Comparison of ENCODE assay signal across 23 cellular contexts in genomic region chr17:21379080-21379711, GRCh38. TPM values are rescaled to one million over a fixed set of nuclear protein-coding genes. Genes with fewer than 3 reads are reported as not detected.
A peak's percentile ranks its signal among the peaks of the same experiment; 100 is the strongest.
DNase-seq lines count a peak whose midpoint lies in the region; ATAC-seq and TF ChIP-seq lines count a peak whose summit lies in the region.
"Had no signal": no experiment of that assay in that cellular context is flagged by ENCODE, and none has a peak within 500 bp of the region (broad histone marks: within the 10 kb centered on the region; RNA-seq: fewer than 3 reads in every experiment).

No MANE protein-coding gene starts in this region.

- no peak for TF ChIP-seq CTCF in suprapubic skin (IDR thresholded peaks at IDR 0.05)

- intact Hi-C loops in Right ventricle myocardium inferior (cut with DNase I), result no loop called here
- intact Hi-C loops in activated T-helper 2 cell treated with anti-CD3 and anti-CD28 coated beads, Interferon-gamma antibody, Interleukin-2, Interleukin-4, amounts not matched to agents 10 μg/mL and 5 μg/mL and 100 μg/mL, durations not matched to agents 14 hours and 24 hours and 36 hours (cut with micrococcal nuclease), result no loop called here

- peaks cover 44% of the 10 kb centered on the region for H3K27me3 ChIP-seq in suprapubic skin

- no peak overlapping the region for H3K27ac ChIP-seq in suprapubic skin
- H3K27ac ChIP-seq: epithelial cell of prostate, HL-60, tibial artery had no signal

- in situ Hi-C loops in G401 (cut with HindIII; ENCODE audit: low sequenced_read_pairs), result no loop called here

- H3K4me3 Mint-ChIP-seq in activated T-helper 2 cell treated with anti-CD3 and anti-CD28 coated beads, Interferon-gamma antibody, Interleukin-2, Interleukin-4, amounts not matched to agents 10 μg/mL and 5 μg/mL and 100 μg/mL, durations not matched to agents 14 hours and 24 hours and 36 hours (ENCODE audit: low read depth), result no peak overlapping the region
- H3K4me3 Mint-ChIP-seq: activated CD8-positive, alpha-beta T cell treated with anti-CD3 and anti-CD28 coated beads for 36 hours; CD8-positive, alpha-beta memory T cell; memory B cell; stimulated activated memory B cell treated with anti-CD40 and anti-IgM and Interleukin-4, amounts not matched to agents 10 μg/mL and 1 μg/mL and 100 μg/mL, for 72 hours had no signal

- no peak for TF ChIP-seq EP300 in suprapubic skin (IDR thresholded peaks at IDR 0.05)

- no peaks in the 10 kb centered on the region for H3K4me1 Mint-ChIP-seq in activated T-helper 2 cell treated with anti-CD3 and anti-CD28 coated beads, Interferon-gamma antibody, Interleukin-2, Interleukin-4, amounts not matched to agents 10 μg/mL and 5 μg/mL and 100 μg/mL, durations not matched to agents 14 hours and 24 hours and 36 hours (ENCODE audit: low read depth)
- H3K4me1 Mint-ChIP-seq: memory B cell had no signal

- no peak overlapping the region for H3K4me3 ChIP-seq in suprapubic skin
- H3K4me3 ChIP-seq: tibial artery had no signal

- peak; percentile 47 for ATAC-seq in Right ventricle myocardium inferior
- ATAC-seq in GM21423 (IDR thresholded peaks at IDR 0.05; ENCODE audit: unreplicated experiment), result no peak
- ATAC-seq: activated CD4-positive, CD25-positive, alpha-beta regulatory T cell treated with anti-CD3 and anti-CD28 coated beads, Interleukin-2, amount 50 U/mL, for 24 hours; activated CD8-positive, alpha-beta T cell treated with anti-CD3 and anti-CD28 coated beads for 36 hours; naive thymus-derived CD4-positive, alpha-beta T cell; stimulated activated memory B cell treated with anti-CD40 and anti-IgM and Interleukin-4, amounts not matched to agents 10 μg/mL and 1 μg/mL and 100 μg/mL, for 72 hours had no signal

- H3K9me3 ChIP-seq in suprapubic skin, result no peaks in the 10 kb centered on the region
- H3K9me3 ChIP-seq: tibial artery had no signal

- no peaks in the 10 kb centered on the region for H3K36me3 Mint-ChIP-seq in activated T-helper 2 cell treated with anti-CD3 and anti-CD28 coated beads, Interferon-gamma antibody, Interleukin-2, Interleukin-4, amounts not matched to agents 10 μg/mL and 5 μg/mL and 100 μg/mL, durations not matched to agents 14 hours and 24 hours and 36 hours (ENCODE audit: low read depth)
- H3K36me3 Mint-ChIP-seq: CD8-positive, alpha-beta memory T cell; memory B cell; naive thymus-derived CD4-positive, alpha-beta T cell; stimulated activated memory B cell treated with anti-CD40 and anti-IgM and Interleukin-4, amounts not matched to agents 10 μg/mL and 1 μg/mL and 100 μg/mL, for 72 hours had no signal

- DNase-seq in G401 (ENCODE audit: low spot score) (peak; percentile 96), NCI-H510A (lab: John Stamatoyannopoulos, UW) (peak; percentile 76), Right ventricle myocardium inferior (ENCODE audit: missing footprints) (no peak), myocyte (ENCODE audit: low read depth) (peak; percentile 86), DMS53 treated with DMSO at 0.1 percent for 48 hours (lab: John Stamatoyannopoulos, UW; ENCODE audit: unreplicated experiment) (no peak), suprapubic skin (ENCODE audit: low spot score in 2 of 2) (no peak)
- DNase-seq in activated T-helper 2 cell treated with anti-CD3 and anti-CD28 coated beads, Interferon-gamma antibody, Interleukin-2, Interleukin-4, amounts not matched to agents 10 μg/mL and 5 μg/mL and 100 μg/mL, durations not matched to agents 14 hours and 24 hours and 36 hours (ENCODE audit: low spot score), result no peak
- DNase-seq: activated CD8-positive, alpha-beta T cell treated with anti-CD3 and anti-CD28 coated beads for 36 hours; activated naive CD4-positive, alpha-beta T cell treated with Interleukin-2 at 50 U/mL for 16 hours; activated T-cell treated with anti-CD3 and anti-CD28 coated beads, Interleukin-2, amount 50 U/mL, for 1 hour; amniotic stem cell; CD8-positive, alpha-beta memory T cell; foreskin fibroblast; naive thymus-derived CD4-positive, alpha-beta T cell; NCI-H345; tibial artery had no signal

- TF ChIP-seq POLR2A in suprapubic skin (IDR thresholded peaks at IDR 0.05), result no peak

- WGBS in suprapubic skin, result 58% methylated on average over 10 of the region's 17 CpGs

- H3K4me1 ChIP-seq in suprapubic skin, result peaks cover 31% of the 10 kb centered on the region

- no peaks in the 10 kb centered on the region for H3K9me3 Mint-ChIP-seq in activated T-helper 2 cell treated with anti-CD3 and anti-CD28 coated beads, Interferon-gamma antibody, Interleukin-2, Interleukin-4, amounts not matched to agents 10 μg/mL and 5 μg/mL and 100 μg/mL, durations not matched to agents 14 hours and 24 hours and 36 hours
- H3K9me3 Mint-ChIP-seq: activated CD8-positive, alpha-beta T cell treated with anti-CD3 and anti-CD28 coated beads for 36 hours; CD8-positive, alpha-beta memory T cell; H9; naive thymus-derived CD4-positive, alpha-beta T cell; stimulated activated memory B cell treated with anti-CD40 and anti-IgM and Interleukin-4, amounts not matched to agents 10 μg/mL and 1 μg/mL and 100 μg/mL, for 72 hours had no signal

- no peak overlapping the region for H3K27ac Mint-ChIP-seq in activated T-helper 2 cell treated with anti-CD3 and anti-CD28 coated beads, Interferon-gamma antibody, Interleukin-2, Interleukin-4, amounts not matched to agents 10 μg/mL and 5 μg/mL and 100 μg/mL, durations not matched to agents 14 hours and 24 hours and 36 hours
- H3K27ac Mint-ChIP-seq: activated CD8-positive, alpha-beta T cell treated with anti-CD3 and anti-CD28 coated beads for 36 hours; H9; memory B cell; naive thymus-derived CD4-positive, alpha-beta T cell; stimulated activated memory B cell treated with anti-CD40 and anti-IgM and Interleukin-4, amounts not matched to agents 10 μg/mL and 1 μg/mL and 100 μg/mL, for 72 hours had no signal

- H3K27me3 Mint-ChIP-seq in activated T-helper 2 cell treated with anti-CD3 and anti-CD28 coated beads, Interferon-gamma antibody, Interleukin-2, Interleukin-4, amounts not matched to agents 10 μg/mL and 5 μg/mL and 100 μg/mL, durations not matched to agents 14 hours and 24 hours and 36 hours (ENCODE audit: low read depth), result peaks cover 24% of the 10 kb centered on the region

- H3K36me3 ChIP-seq in suprapubic skin, result no peaks in the 10 kb centered on the region
- H3K36me3 ChIP-seq: tibial artery had no signal

RNA-seq across cellular contexts. Expression of gene KCNJ12, which starts 3.0 kb away (rescaled TPM):
- total RNA-seq in G401 (2014; rRNA removed; shearing (Covaris generic)), result 3.9 and 4.9 TPM in 2 replicates
- total RNA-seq in Right ventricle myocardium inferior (12.6 TPM), myocyte (14.6 and 15.4 TPM in 2 replicates), suprapubic skin (10 to 100 TPM in 1 of 4 donors, 1 to 10 TPM in 2, under 1 TPM in 1; 0.56 to 10.5 (median 5.6) TPM)
- 3.7 TPM for polyA plus RNA-seq in myocyte (2012)
- not detected in 2 replicates for total RNA-seq in activated T-helper 2 cell treated with anti-CD3 and anti-CD28 coated beads, Interferon-gamma antibody, Interleukin-2, Interleukin-4, amounts not matched to agents 10 μg/mL and 5 μg/mL and 100 μg/mL, durations not matched to agents 14 hours and 24 hours and 36 hours
- total RNA-seq: activated CD8-positive, alpha-beta T cell treated with anti-CD3 and anti-CD28 coated beads for 36 hours; CD8-positive, alpha-beta memory T cell had no signal
- polyA plus RNA-seq: CD8-positive, alpha-beta memory T cell; naive thymus-derived CD4-positive, alpha-beta T cell had no signal

Comparison
In these comparisons a context has a peak if more than half of its experiments do, and no peak if none do; other contexts are left out.
1. DNase-seq: peak in G401 (single experiment), NCI-H510A (single experiment) and myocyte (single experiment); none in Right ventricle myocardium inferior (single experiment), DMS53 treated with DMSO at 0.1 percent for 48 hours (single experiment), suprapubic skin (0 of 2) and activated T-helper 2 cell treated with anti-CD3 and anti-CD28 coated beads, Interferon-gamma antibody, Interleukin-2, Interleukin-4, amounts not matched to agents 10 μg/mL and 5 μg/mL and 100 μg/mL, durations not matched to agents 14 hours and 24 hours and 36 hours (single experiment).